In the genomic region with DNA sequence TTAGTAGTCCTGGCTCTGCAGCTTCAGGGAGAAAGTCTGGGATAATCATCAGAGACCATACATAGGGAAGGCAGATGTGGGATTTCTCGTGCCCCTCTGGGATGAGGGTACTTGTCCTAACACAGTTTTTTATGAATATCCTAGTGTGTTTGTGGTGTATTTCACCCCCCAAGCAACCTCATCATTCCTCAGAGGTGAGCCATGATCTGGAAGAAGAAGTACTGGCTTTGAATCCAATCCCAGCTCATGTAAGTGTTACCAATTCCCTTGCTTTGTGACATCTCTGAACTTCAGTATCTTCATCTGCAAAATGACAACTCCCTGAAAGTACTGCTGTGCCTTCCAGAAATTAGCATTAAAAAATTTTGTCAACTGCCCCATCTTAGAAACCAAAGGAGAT, we compare ENCODE assay signal across 18 cellular contexts.
A peak's percentile ranks its signal among the peaks of the same experiment; 100 is the strongest.
DNase-seq lines count a peak whose midpoint lies in the region; ATAC-seq and TF ChIP-seq lines count a peak whose summit lies in the region.
"Had no signal": no experiment of that assay in that cellular context is flagged by ENCODE, and none has a peak within 500 bp of the region (broad histone marks: within the 10 kb centered on the region; RNA-seq: fewer than 3 reads in every experiment).

No MANE protein-coding gene starts in this region.

- no peak overlapping the region for H2AFZ ChIP-seq in IMR-90 (replicated peaks; ENCODE audit: low read length, poor library complexity)

- no peak overlapping the region for H2AK9ac ChIP-seq in IMR-90 (replicated peaks; ENCODE audit: low read depth, low read length, poor library complexity)

- no peaks in the 10 kb centered on the region for H3K9me3 Mint-ChIP-seq in activated CD8-positive, alpha-beta T cell treated with anti-CD3 and anti-CD28 coated beads, Interleukin-2, amount 10 ng/mL, durations not matched to agents 7 days and 5 days (ENCODE audit: insufficient read depth)
- H3K9me3 Mint-ChIP-seq: CD4-positive, alpha-beta memory T cell; HFFc6 had no signal

- no CpG with 5 or more reads among the region's 1 CpG for WGBS in IMR-90 (ENCODE audit: extremely low coverage in 2 of 2, insufficient read length in 1 of 2), 2 experiments

- H4K8ac ChIP-seq in IMR-90 (ENCODE audit: low read depth in 2 of 2, low read length in 2 of 2): no peak overlapping the region

- no peak overlapping the region for H2BK20ac ChIP-seq in IMR-90 (ENCODE audit: low read depth, low read length)

- H2BK5ac ChIP-seq in IMR-90 (ENCODE audit: low read depth, low read length, poor library complexity, severe bottlenecking): no peak overlapping the region

- H2AK5ac ChIP-seq in IMR-90 (ENCODE audit: low read depth, low read length): no peak overlapping the region

- H3K23ac ChIP-seq in IMR-90 (ENCODE audit: low read depth, low read length): peak overlapping the region; percentile 24; the same call in 1 of the 2 replicates

- no peak for TF ChIP-seq POLR2A in IMR-90 (IDR thresholded peaks at IDR 0.05; ENCODE audit: low read depth, low read length)

- no peak overlapping the region for H3K18ac ChIP-seq in IMR-90 (ENCODE audit: low read depth, low read length)

- peaks cover 5% of the 10 kb centered on the region; the same call in 1 of the 2 replicates for H3K9me1 ChIP-seq in IMR-90 (ENCODE audit: insufficient read depth, low read length)

- intact Hi-C loops in cardiac septum (cut with DNase I) (no loop called here), left cardiac atrium (cut with DNase I) (no loop called here), IMR-90 (cut with micrococcal nuclease) (no loop called here)

- H3K79me1 ChIP-seq in IMR-90 (ENCODE audit: low read depth in 1 of 2, low read length in 2 of 2): no peaks in the 10 kb centered on the region

- no peak for TF ChIP-seq CTCF in IMR-90 (conservative IDR thresholded peaks at IDR 0.05; ENCODE audit: low read depth, low read length)

- H3K4ac ChIP-seq in IMR-90 (ENCODE audit: low read depth, low read length): no peak overlapping the region

- H4K20me1 ChIP-seq in IMR-90 (ENCODE audit: insufficient read depth, low read length): no peaks in the 10 kb centered on the region

- H2BK120ac ChIP-seq in IMR-90 (ENCODE audit: low read depth, low read length): no peak overlapping the region

- H2BK15ac ChIP-seq in IMR-90 (ENCODE audit: low read depth, low read length): no peak overlapping the region

- no peak overlapping the region for H4K91ac ChIP-seq in IMR-90 (ENCODE audit: insufficient read depth, low read depth, low read length)

- peaks cover 12% of the 10 kb centered on the region for H3K4me1 ChIP-seq in IMR-90 (ENCODE audit: control insufficient read depth, insufficient read depth, low read length)
- H3K4me1 ChIP-seq: HAP-1 had no signal

- H3K9ac ChIP-seq in IMR-90 (ENCODE audit: low read depth, low read length): no peak overlapping the region

- POLR2A ChIA-PET in IMR-90 (lab: Charles Lee; ENCODE audit: unreplicated experiment): no interaction called here
- POLR2A ChIA-PET in activated CD8-positive, alpha-beta T cell treated with anti-CD3 and anti-CD28 coated beads, Interleukin-2, amount 10 ng/mL, durations not matched to agents 7 days and 5 days (lab: Charles Lee): no interaction called here

- no peak overlapping the region for H3K14ac ChIP-seq in IMR-90 (replicated peaks; ENCODE audit: low read depth, low read length)

- TF ChIP-seq RAD21 in IMR-90 (IDR thresholded peaks at IDR 0.05; ENCODE audit: low read length): no peak

- ATAC-seq in left cardiac atrium (no peak), IMR-90 (ENCODE audit: low read depth) (no peak), GM21367 (IDR thresholded peaks at IDR 0.05; ENCODE audit: unreplicated experiment) (no peak), HG03175 (IDR thresholded peaks at IDR 0.05; ENCODE audit: unreplicated experiment) (no peak)
- ATAC-seq in activated CD8-positive, alpha-beta T cell treated with anti-CD3 and anti-CD28 coated beads, Interleukin-2, amount 10 ng/mL, durations not matched to agents 7 days and 5 days: no peak

- no peak overlapping the region for H4K5ac ChIP-seq in IMR-90 (ENCODE audit: low read depth, low read length)

- peaks cover 24% of the 10 kb centered on the region for H3K27me3 ChIP-seq in IMR-90 (ENCODE audit: control insufficient read depth, insufficient read depth, low read length)

- dilution Hi-C loops in IMR-90 (cut with HindIII; ENCODE audit: low sequenced_read_pairs, unreplicated experiment): no loop called here

- H3K27ac ChIP-seq in IMR-90 (ENCODE audit: insufficient read depth, low read length): no peak overlapping the region
- H3K27ac ChIP-seq: 22Rv1 had no signal

- H3K36me3 ChIP-seq in IMR-90 (ENCODE audit: control insufficient read depth, insufficient read depth, low read length): no peaks in the 10 kb centered on the region
- H3K36me3 ChIP-seq: HAP-1 had no signal

- no peak overlapping the region for H3K56ac ChIP-seq in IMR-90 (ENCODE audit: extremely low read depth, insufficient read depth, low read length)

- BruUV-seq in IMR-90 (replicated peaks; lab: Mats Ljungman, UMichigan): no TSS peak

- peak; percentile 12 for DNase-seq in cardiac septum (ENCODE audit: low spot score)
- no peak for DNase-seq in left cardiac atrium
- peak; percentile 15 for DNase-seq in IMR-90
- DNase-seq in mesenteric fat pad (ENCODE audit: low spot score): peak; percentile 18
- no peak for DNase-seq in activated CD8-positive, alpha-beta T cell treated with anti-CD3 and anti-CD28 coated beads, Interleukin-2, amount 10 ng/mL, durations not matched to agents 7 days and 5 days
- DNase-seq: C1 segment of cervical spinal cord; Calu3; CD4-positive, alpha-beta memory T cell; COR-L47; DMS53; DMS79 treated with DMSO at 0.1 percent for 48 hours; GF-D8; GOT3; HFFc6 had no signal

- CTCF ChIA-PET in IMR-90 (lab: Yijun Ruan, JAX): interaction anchor here (1.0 kb wide), 1 partner anchor 9 kb away, joined by 3 read pairs; no protein-coding TSS in a partner anchor
- CTCF ChIA-PET in activated CD8-positive, alpha-beta T cell treated with anti-CD3 and anti-CD28 coated beads, Interleukin-2, amount 10 ng/mL, durations not matched to agents 7 days and 5 days (lab: Charles Lee): interaction anchor here (1.6 kb wide), 1 partner anchor 56 kb away, joined by 3 read pairs; no protein-coding TSS in a partner anchor

- H3K27ac Mint-ChIP-seq in activated CD8-positive, alpha-beta T cell treated with anti-CD3 and anti-CD28 coated beads, Interleukin-2, amount 10 ng/mL, durations not matched to agents 7 days and 5 days: no peak overlapping the region
- H3K27ac Mint-ChIP-seq: CD4-positive, alpha-beta memory T cell; HFFc6 had no signal

- peaks cover 3% of the 10 kb centered on the region; the same call in 1 of the 2 replicates for H3K9me3 ChIP-seq in IMR-90 (ENCODE audit: control insufficient read depth, insufficient read depth, low read length)
- H3K9me3 ChIP-seq: HAP-1 had no signal

- no peaks in the 10 kb centered on the region for H3K4me1 Mint-ChIP-seq in activated CD8-positive, alpha-beta T cell treated with anti-CD3 and anti-CD28 coated beads, Interleukin-2, amount 10 ng/mL, durations not matched to agents 7 days and 5 days (ENCODE audit: low read depth)
- H3K4me1 Mint-ChIP-seq: CD4-positive, alpha-beta memory T cell had no signal

- H3K4me3 ChIP-seq in IMR-90 (ENCODE audit: insufficient read depth, low read depth, low read length): no peak overlapping the region
- H3K4me3 ChIP-seq: HAP-1 had no signal

- H3K4me3 Mint-ChIP-seq in activated CD8-positive, alpha-beta T cell treated with anti-CD3 and anti-CD28 coated beads, Interleukin-2, amount 10 ng/mL, durations not matched to agents 7 days and 5 days: no peak overlapping the region
- H3K4me3 Mint-ChIP-seq: CD4-positive, alpha-beta memory T cell; HFFc6 had no signal

- H3K36me3 Mint-ChIP-seq in activated CD8-positive, alpha-beta T cell treated with anti-CD3 and anti-CD28 coated beads, Interleukin-2, amount 10 ng/mL, durations not matched to agents 7 days and 5 days (ENCODE audit: low read depth): no peaks in the 10 kb centered on the region
- H3K36me3 Mint-ChIP-seq: CD4-positive, alpha-beta memory T cell had no signal

- H3K27me3 Mint-ChIP-seq in activated CD8-positive, alpha-beta T cell treated with anti-CD3 and anti-CD28 coated beads, Interleukin-2, amount 10 ng/mL, durations not matched to agents 7 days and 5 days (ENCODE audit: low read depth): peaks cover 27% of the 10 kb centered on the region

- in situ Hi-C loops in IMR-90 (cut with MboI; ENCODE audit: low sequenced_read_pairs): no loop called here

- no peak overlapping the region for H3K4me2 ChIP-seq in IMR-90 (ENCODE audit: low read depth, low read length)

TF ChIP-seq in IMR-90, 13 proteins besides CTCF, POLR2A, EP300 and RAD21 (continues in another document):
- TF ChIP-seq MAZ (IDR thresholded peaks at IDR 0.05; ENCODE audit: borderline replicate concordance, low read depth, low read length): no peak
- TF ChIP-seq RCOR1 (IDR thresholded peaks at IDR 0.05; ENCODE audit: insufficient replicate concordance, low read length): no peak
- TF ChIP-seq NFE2L2 (IDR thresholded peaks at IDR 0.05; ENCODE audit: low read depth, low read length): no peak
- no peak for TF ChIP-seq CEBPB (IDR thresholded peaks at IDR 0.05; ENCODE audit: low read depth, low read length)
- no peak for TF ChIP-seq USF2 (IDR thresholded peaks at IDR 0.05; ENCODE audit: low read depth, low read length)
- TF ChIP-seq MXI1 (IDR thresholded peaks at IDR 0.05; ENCODE audit: borderline replicate concordance, low read depth, low read length): no peak
- no peak for TF ChIP-seq RFX5 (IDR thresholded peaks at IDR 0.05; ENCODE audit: low read depth, low read length)
- TF ChIP-seq, protein P1, sequence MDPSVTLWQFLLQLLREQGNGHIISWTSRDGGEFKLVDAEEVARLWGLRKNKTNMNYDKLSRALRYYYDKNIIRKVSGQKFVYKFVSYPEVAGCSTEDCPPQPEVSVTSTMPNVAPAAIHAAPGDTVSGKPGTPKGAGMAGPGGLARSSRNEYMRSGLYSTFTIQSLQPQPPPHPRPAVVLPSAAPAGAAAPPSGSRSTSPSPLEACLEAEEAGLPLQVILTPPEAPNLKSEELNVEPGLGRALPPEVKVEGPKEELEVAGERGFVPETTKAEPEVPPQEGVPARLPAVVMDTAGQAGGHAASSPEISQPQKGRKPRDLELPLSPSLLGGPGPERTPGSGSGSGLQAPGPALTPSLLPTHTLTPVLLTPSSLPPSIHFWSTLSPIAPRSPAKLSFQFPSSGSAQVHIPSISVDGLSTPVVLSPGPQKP (IDR thresholded peaks at IDR 0.05; ENCODE audit: borderline replicate concordance, low read depth, low read length): no peak
- no peak for TF ChIP-seq BHLHE40 (IDR thresholded peaks at IDR 0.05; ENCODE audit: low read depth, low read length)
- no peak for TF ChIP-seq FOS (IDR thresholded peaks at IDR 0.05; ENCODE audit: low read depth, low read length)
- TF ChIP-seq CHD1 (IDR thresholded peaks at IDR 0.05; ENCODE audit: low read depth, low read length): no peak

Comparison
In these comparisons a context has a peak if more than half of its experiments do, and no peak if none do; other contexts are left out.
1. DNase-seq: peak in cardiac septum (single experiment), IMR-90 (single experiment) and mesenteric fat pad (single experiment); none in left cardiac atrium (single experiment) and activated CD8-positive, alpha-beta T cell treated with anti-CD3 and anti-CD28 coated beads, Interleukin-2, amount 10 ng/mL, durations not matched to agents 7 days and 5 days (single experiment).